ENCODE assay signal across 14 cellular contexts in the genomic region with DNA sequence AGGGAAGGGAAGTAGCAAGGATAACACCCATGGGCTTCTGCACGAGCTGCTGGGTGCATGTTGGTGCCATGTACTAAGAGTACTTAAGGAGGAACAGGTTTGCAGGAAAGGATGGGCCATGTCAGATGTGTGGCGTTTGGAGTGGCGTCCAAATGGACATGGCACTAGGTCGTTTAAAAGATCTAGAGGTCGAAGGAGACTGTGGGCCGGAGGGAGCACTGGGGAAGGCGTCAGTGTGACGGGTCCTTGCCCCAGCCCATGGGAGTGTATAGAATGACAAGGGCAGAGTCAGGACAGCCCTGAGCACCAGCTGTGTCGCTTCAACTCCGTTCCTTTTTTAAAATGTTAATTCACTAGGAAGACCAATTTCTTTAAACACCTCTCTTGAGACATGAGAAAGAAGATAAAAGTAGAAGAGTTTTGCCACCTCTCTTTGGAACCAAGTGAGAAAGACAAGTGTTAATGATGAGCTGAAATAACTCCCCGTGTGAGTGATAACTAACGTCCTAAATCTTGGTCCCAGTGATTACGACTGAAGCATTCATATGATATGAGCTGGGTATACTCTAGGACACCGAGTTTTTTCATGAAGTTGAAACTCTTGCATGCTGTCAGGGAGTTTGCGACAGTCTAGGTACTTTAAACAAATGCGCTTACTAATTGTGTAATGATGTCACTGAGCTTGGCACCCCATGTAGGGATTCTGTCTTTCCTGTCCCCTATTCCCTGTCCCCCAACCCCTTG. TPM values are rescaled to one million over a fixed set of nuclear protein-coding genes. Genes with fewer than 3 reads are reported as not detected.
DNase-seq lines count a peak whose midpoint lies in the region; ATAC-seq and TF ChIP-seq lines count a peak whose summit lies in the region.
"Had no signal": no experiment of that assay in that cellular context is flagged by ENCODE, and none has a peak within 500 bp of the region (broad histone marks: within the 10 kb centered on the region; RNA-seq: fewer than 3 reads in every experiment).

No MANE protein-coding gene starts in this region.

- TF ChIP-seq POLR2A in esophagus squamous epithelium (IDR thresholded peaks at IDR 0.05) = no peak

- CTCF ChIA-PET in naive thymus-derived CD4-positive, alpha-beta T cell (lab: Charles Lee) = interaction anchor here (0.7 to 1.0 kb wide), 2 partner anchors 46 to 437 kb away, joined by 3 read pairs; no protein-coding TSS in a partner anchor

- intact Hi-C loops in esophagus squamous epithelium (cut with DNase I) = loop anchor here (10.0 kb wide), 1 partner anchor 425 kb away; no protein-coding TSS in a partner anchor
- intact Hi-C loops in naive thymus-derived CD4-positive, alpha-beta T cell (cut with micrococcal nuclease) = loop anchor here in 1 of 2 donors (10.0 kb wide), 1 partner anchor 605 kb away; a partner anchor contains a TSS

- H3K36me3 Mint-ChIP-seq in activated T-cell treated with anti-CD3 and anti-CD28 coated beads, Interleukin-2, amount 50 U/mL, for 24 hours (ENCODE audit: low read depth) = peaks cover 53% of the 10 kb centered on the region
- peaks cover 23% of the 10 kb centered on the region for H3K36me3 Mint-ChIP-seq in activated T-cell treated with anti-CD3 and anti-CD28 coated beads, Interleukin-2, amount 50 U/mL, for 4 hours (ENCODE audit: insufficient read depth)
- H3K36me3 Mint-ChIP-seq in naive thymus-derived CD4-positive, alpha-beta T cell = peaks cover 10 to 39% (median 18%) of the 10 kb centered on the region in 5 donors
- H3K36me3 Mint-ChIP-seq in type B pancreatic cell = peaks cover 22% of the 10 kb centered on the region

- no peak overlapping the region for H3K4me3 Mint-ChIP-seq in activated T-cell treated with anti-CD3 and anti-CD28 coated beads, Interleukin-2, amount 50 U/mL, for 24 hours
- no peak overlapping the region for H3K4me3 Mint-ChIP-seq in activated T-cell treated with anti-CD3 and anti-CD28 coated beads, Interleukin-2, amount 50 U/mL, for 4 hours
- H3K4me3 Mint-ChIP-seq in naive thymus-derived CD4-positive, alpha-beta T cell = peak overlapping the region in 1 of 10 donors; percentile 58
- no peak overlapping the region for H3K4me3 Mint-ChIP-seq in type B pancreatic cell
- H3K4me3 Mint-ChIP-seq: stimulated activated naive CD8-positive, alpha-beta T cell treated with anti-CD3 and anti-CD28 coated beads, Interleukin-15, amount 100 ng/mL, for 72 hours had no signal

- H3K36me3 ChIP-seq in esophagus squamous epithelium = peaks cover 7 to 47% (median 8%) of the 10 kb centered on the region in 3 donors
- peaks cover 3 to 28% (median 9%) of the 10 kb centered on the region in 3 experiments for H3K36me3 ChIP-seq in naive thymus-derived CD4-positive, alpha-beta T cell (ENCODE audit: control insufficient read depth in 2 of 3, insufficient read depth in 3 of 3, low read length in 3 of 3)

- peak overlapping the region; percentile 0 for H3K27ac Mint-ChIP-seq in activated T-cell treated with anti-CD3 and anti-CD28 coated beads, Interleukin-2, amount 50 U/mL, for 24 hours
- H3K27ac Mint-ChIP-seq in naive thymus-derived CD4-positive, alpha-beta T cell = peak overlapping the region in 5 of 9 donors; percentile 24 to 96 (median 35)
- peak overlapping the region; percentile 89 for H3K27ac Mint-ChIP-seq in type B pancreatic cell
- H3K27ac Mint-ChIP-seq: stimulated activated naive CD8-positive, alpha-beta T cell treated with anti-CD3 and anti-CD28 coated beads, Interleukin-15, amount 100 ng/mL, for 72 hours had no signal

- H3K27me3 ChIP-seq in esophagus squamous epithelium = no peaks in the 10 kb centered on the region
- H3K27me3 ChIP-seq in naive thymus-derived CD4-positive, alpha-beta T cell (ENCODE audit: control insufficient read depth in 2 of 2, insufficient read depth in 2 of 2, low read length in 2 of 2) = no peaks in the 10 kb centered on the region

- H3K27ac ChIP-seq in esophagus squamous epithelium = peak overlapping the region; percentile 41 to 73 (median 65)
- H3K27ac ChIP-seq in naive thymus-derived CD4-positive, alpha-beta T cell (ENCODE audit: low read depth, low read length) = no peak overlapping the region

- DNase-seq in activated T-cell treated with anti-CD3 and anti-CD28 coated beads, Interleukin-2, amount 50 U/mL, for 24 hours = no peak
- no peak for DNase-seq in activated T-cell treated with anti-CD3 and anti-CD28 coated beads, Interleukin-2, amount 50 U/mL, for 4 hours
- DNase-seq in esophagus squamous epithelium (lab: John Stamatoyannopoulos, UW) (no peak), type B pancreatic cell (ENCODE audit: extremely low spot score, unreplicated experiment) (no peak), GM20000 (ENCODE audit: low spot score) (no peak), DMS53 (lab: John Stamatoyannopoulos, UW) (no peak)
- DNase-seq in naive thymus-derived CD4-positive, alpha-beta T cell = no peak
- no peak for DNase-seq in activated CD8-positive, alpha-beta memory T cell treated with anti-CD3 and anti-CD28 coated beads, Interleukin-2, amount 50 U/mL, for 48 hours
- DNase-seq: activated CD4-positive, alpha-beta T cell treated with anti-CD3 and anti-CD28 coated beads, Interleukin-2, amount 50 U/mL, for 4 hours; cerebellar nuclear complex; GDM1; NCI-H1694 treated with DMSO at 0.1 percent for 48 hours; NCI-H524 treated with DMSO at 0.1 percent for 48 hours; stimulated activated naive CD8-positive, alpha-beta T cell treated with anti-CD3 and anti-CD28 coated beads, Interleukin-15, amount 100 ng/mL, for 72 hours had no signal

- peaks cover 0 to 39% (median 28%) of the 10 kb centered on the region in 3 donors for H3K4me1 ChIP-seq in esophagus squamous epithelium
- H3K4me1 ChIP-seq in naive thymus-derived CD4-positive, alpha-beta T cell (ENCODE audit: control insufficient read depth in 2 of 2, insufficient read depth in 2 of 2, low read length in 2 of 2) = peaks cover 0 to 31% of the 10 kb centered on the region in 2 donors

- no peaks in the 10 kb centered on the region for H3K27me3 Mint-ChIP-seq in activated T-cell treated with anti-CD3 and anti-CD28 coated beads, Interleukin-2, amount 50 U/mL, for 24 hours
- no peaks in the 10 kb centered on the region for H3K27me3 Mint-ChIP-seq in activated T-cell treated with anti-CD3 and anti-CD28 coated beads, Interleukin-2, amount 50 U/mL, for 4 hours (ENCODE audit: low read depth)
- H3K27me3 Mint-ChIP-seq in naive thymus-derived CD4-positive, alpha-beta T cell = no peaks in the 10 kb centered on the region
- H3K27me3 Mint-ChIP-seq in type B pancreatic cell = no peaks in the 10 kb centered on the region
- H3K27me3 Mint-ChIP-seq: stimulated activated naive CD8-positive, alpha-beta T cell treated with anti-CD3 and anti-CD28 coated beads, Interleukin-15, amount 100 ng/mL, for 72 hours had no signal

- POLR2A ChIA-PET in naive thymus-derived CD4-positive, alpha-beta T cell (lab: Charles Lee) = interaction anchor here (0.7 kb wide), 1 partner anchor 24 kb away, joined by 3 read pairs; a partner anchor contains a TSS

- no peak for ATAC-seq in activated T-cell treated with anti-CD3 and anti-CD28 coated beads, Interleukin-2, amount 50 U/mL, for 4 hours
- no peak for ATAC-seq in naive thymus-derived CD4-positive, alpha-beta T cell
- ATAC-seq: stimulated activated naive CD8-positive, alpha-beta T cell treated with anti-CD3 and anti-CD28 coated beads, Interleukin-15, amount 100 ng/mL, for 72 hours had no signal

- no peaks in the 10 kb centered on the region for H3K9me3 Mint-ChIP-seq in activated T-cell treated with anti-CD3 and anti-CD28 coated beads, Interleukin-2, amount 50 U/mL, for 24 hours
- no peaks in the 10 kb centered on the region for H3K9me3 Mint-ChIP-seq in activated T-cell treated with anti-CD3 and anti-CD28 coated beads, Interleukin-2, amount 50 U/mL, for 4 hours
- H3K9me3 Mint-ChIP-seq in naive thymus-derived CD4-positive, alpha-beta T cell = no peaks in the 10 kb centered on the region
- no peaks in the 10 kb centered on the region for H3K9me3 Mint-ChIP-seq in type B pancreatic cell
- H3K9me3 Mint-ChIP-seq: stimulated activated naive CD8-positive, alpha-beta T cell treated with anti-CD3 and anti-CD28 coated beads, Interleukin-15, amount 100 ng/mL, for 72 hours had no signal

- 83 to 86% methylated on average over 16 of the region's 16 CpGs for WGBS in esophagus squamous epithelium, 2 donors

- no peak for TF ChIP-seq CTCF in esophagus squamous epithelium (IDR thresholded peaks at IDR 0.05)
- TF ChIP-seq CTCF in type B pancreatic cell (conservative IDR thresholded peaks at IDR 0.05) = no peak
- no peak for TF ChIP-seq CTCF in GM20000 (IDR thresholded peaks at IDR 0.05; ENCODE audit: extremely low read depth, missing control alignments)

- H3K4me1 Mint-ChIP-seq in activated T-cell treated with anti-CD3 and anti-CD28 coated beads, Interleukin-2, amount 50 U/mL, for 24 hours (ENCODE audit: low read depth) = peaks cover 47% of the 10 kb centered on the region
- H3K4me1 Mint-ChIP-seq in activated T-cell treated with anti-CD3 and anti-CD28 coated beads, Interleukin-2, amount 50 U/mL, for 4 hours (ENCODE audit: low read depth) = peaks cover 34% of the 10 kb centered on the region
- peaks cover 27 to 44% (median 40%) of the 10 kb centered on the region in 7 donors for H3K4me1 Mint-ChIP-seq in naive thymus-derived CD4-positive, alpha-beta T cell
- peaks cover 19% of the 10 kb centered on the region for H3K4me1 Mint-ChIP-seq in type B pancreatic cell (ENCODE audit: unreplicated experiment)

- no peak overlapping the region for H3K4me3 ChIP-seq in esophagus squamous epithelium
- no peak overlapping the region for H3K4me3 ChIP-seq in naive thymus-derived CD4-positive, alpha-beta T cell (ENCODE audit: low read length)

- no peaks in the 10 kb centered on the region for H3K9me3 ChIP-seq in esophagus squamous epithelium
- H3K9me3 ChIP-seq in naive thymus-derived CD4-positive, alpha-beta T cell (ENCODE audit: control insufficient read depth in 2 of 3, low read length in 3 of 3) = no peaks in the 10 kb centered on the region

RNA-seq across cellular contexts. Expression of a gene that starts 23.8 kb away (rescaled TPM):
- 1 to 10 TPM; 4.5 to 6.2 (median 5.5) TPM for total RNA-seq in activated T-cell treated with anti-CD3 and anti-CD28 coated beads, Interleukin-2, amount 50 U/mL, for 4 hours
- total RNA-seq in esophagus squamous epithelium (10 to 100 TPM in 3 of 4 donors, 1 to 10 TPM in 1; 9.3 to 18.1 (median 14.1) TPM), type B pancreatic cell (ENCODE audit: low replicate concordance) (11.8 and 16.9 TPM in 2 replicates)
- total RNA-seq in naive thymus-derived CD4-positive, alpha-beta T cell = 10 to 100 TPM in 4 of 5 experiments, 1 to 10 TPM in 1; 7.9 to 22.4 (median 15.4) TPM
- 1 to 10 TPM; 8.3 to 8.8 TPM for polyA plus RNA-seq in naive thymus-derived CD4-positive, alpha-beta T cell

Comparison
In these comparisons a context has a peak if more than half of its experiments do, and no peak if none do; other contexts are left out.
1. H3K27ac Mint-ChIP-seq: peak in every context shown above with its lines; median percentile 89 in type B pancreatic cell; 35 in naive thymus-derived CD4-positive, alpha-beta T cell; 0 in activated T-cell treated with anti-CD3 and anti-CD28 coated beads, Interleukin-2, amount 50 U/mL, for 24 hours.